In the genomic region with DNA sequence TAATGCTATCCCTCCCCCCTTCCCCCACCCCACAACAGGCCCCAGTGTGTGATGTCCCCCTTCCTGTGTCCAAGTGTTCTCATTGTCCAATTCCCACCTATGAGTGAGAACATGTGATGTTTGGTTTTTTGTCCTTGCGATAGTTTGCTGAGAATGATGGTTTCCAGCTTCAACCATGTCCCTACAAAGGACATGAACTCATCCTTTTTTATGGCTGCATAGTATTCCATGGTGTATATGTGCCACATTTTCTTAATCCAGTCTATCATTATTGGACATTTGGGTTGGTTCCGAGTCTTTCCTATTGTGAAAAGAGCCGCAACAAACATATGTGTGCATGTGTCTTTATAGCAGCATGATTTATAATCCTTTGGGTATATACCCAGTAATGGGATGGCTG, we compare ENCODE assay signal across 1 cellular context. TPM values are rescaled to one million over a fixed set of nuclear protein-coding genes. Genes with fewer than 3 reads are reported as not detected.
"Had no signal": no experiment of that assay in that cellular context is flagged by ENCODE, and none has a peak within 500 bp of the region (broad histone marks: within the 10 kb centered on the region; RNA-seq: fewer than 3 reads in every experiment).

No MANE protein-coding gene starts in this region.

RNA-seq across cellular contexts. Expression of a gene that starts 40.3 kb away (rescaled TPM):
- total RNA-seq: frontal cortex had no signal
